Comparison of ENCODE assay signal across 33 cellular contexts in the genomic region with DNA sequence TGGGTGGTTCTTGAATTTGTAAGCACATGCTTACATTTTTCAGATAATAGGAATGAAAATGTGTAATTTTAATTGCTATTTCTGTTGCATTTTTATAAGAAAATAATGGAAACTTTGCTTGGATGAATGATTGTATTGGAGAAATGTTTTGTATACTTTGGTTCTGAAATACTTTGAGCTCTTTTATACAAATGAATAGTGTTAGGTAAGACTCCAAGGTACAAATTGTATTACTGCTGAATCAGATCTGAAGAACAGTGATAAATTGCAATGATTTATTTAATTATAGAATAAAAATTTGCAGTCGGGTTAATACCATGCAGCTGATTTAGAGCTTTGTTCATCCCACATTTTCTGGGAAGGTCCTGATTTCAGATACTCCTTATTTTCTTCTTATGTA.
"Had no signal": no experiment of that assay in that cellular context is flagged by ENCODE, and none has a peak within 500 bp of the region (broad histone marks: within the 10 kb centered on the region; RNA-seq: fewer than 3 reads in every experiment).

No MANE protein-coding gene starts in this region.

- ATAC-seq: activated CD4-positive, alpha-beta T cell treated with anti-CD3 and anti-CD28 coated beads for 36 hours; activated CD4-positive, CD25-positive, alpha-beta regulatory T cell treated with anti-CD3 and anti-CD28 coated beads, Interleukin-2, amount 50 U/mL, for 24 hours; activated CD8-positive, alpha-beta memory T cell treated with anti-CD3 and anti-CD28 coated beads, Interleukin-2, amount 10 ng/mL, durations not matched to agents 7 days and 5 days; activated CD8-positive, alpha-beta T cell treated with anti-CD3 and anti-CD28 coated beads, Interleukin-2, amount 10 ng/mL, durations not matched to agents 7 days and 5 days; activated naive CD8-positive, alpha-beta T cell treated with anti-CD3 and anti-CD28 coated beads, Interleukin-2, amount 50 U/mL, for 24 hours; WTC11 had no signal

- FAIRE-seq: bronchial epithelial cell, TTC549 had no signal

- H3K36me3 ChIP-seq: ascending aorta, cardiac muscle cell, WERI-Rb-1 had no signal

- H3K27me3 ChIP-seq: ascending aorta, cardiac muscle cell had no signal

- H3K4me3 ChIP-seq: ascending aorta, cardiac muscle cell had no signal

- H3K9me3 ChIP-seq: ascending aorta had no signal

- DNase-seq: activated CD4-positive, alpha-beta memory T cell treated with anti-CD3 and anti-CD28 coated beads, Interleukin-2, amount 10 ng/mL, durations not matched to agents 7 days and 5 days; activated CD4-positive, alpha-beta T cell treated with anti-CD3 and anti-CD28 coated beads for 1 hour; activated CD4-positive, alpha-beta T cell treated with anti-CD3 and anti-CD28 coated beads for 36 hours; activated CD4-positive, alpha-beta T cell treated with anti-CD3 and anti-CD28 coated beads for 48 hours; activated CD4-positive, alpha-beta T cell treated with anti-CD3 and anti-CD28 coated beads, Interleukin-2, amount 10 ng/mL, durations not matched to agents 7 days and 5 days; activated CD4-positive, alpha-beta T cell treated with anti-CD3 and anti-CD28 coated beads, Interleukin-2, amount 50 U/mL, for 48 hours; activated CD4-positive, CD25-positive, alpha-beta regulatory T cell; activated CD8-positive, alpha-beta memory T cell treated with anti-CD3 and anti-CD28 coated beads for 24 hours; activated CD8-positive, alpha-beta memory T cell treated with anti-CD3 and anti-CD28 coated beads, Interleukin-2, amount 10 ng/mL, durations not matched to agents 7 days and 5 days; activated CD8-positive, alpha-beta memory T cell treated with anti-CD3 and anti-CD28 coated beads, Interleukin-2, amount 50 U/mL, for 48 hours; activated CD8-positive, alpha-beta T cell treated with anti-CD3 and anti-CD28 coated beads, Interleukin-2, amount 10 ng/mL, durations not matched to agents 7 days and 5 days; activated effector memory CD4-positive, alpha-beta T cell treated with Interleukin-2 at 50 U/mL for 16 hours; activated gamma-delta T cell; activated naive CD4-positive, alpha-beta T cell treated with anti-CD3 and anti-CD28 coated beads, Interleukin-2, amount 10 ng/mL, durations not matched to agents 7 days and 5 days; activated naive CD4-positive, alpha-beta T cell treated with Interleukin-2 at 50 U/mL for 16 hours; activated naive CD8-positive, alpha-beta T cell treated with anti-CD3 and anti-CD28 coated beads, Interleukin-2, amount 10 ng/mL, durations not matched to agents 7 days and 5 days; activated naive CD8-positive, alpha-beta T cell treated with anti-CD3 and anti-CD28 coated beads, Interleukin-2, amount 50 U/mL, for 24 hours; activated T-cell treated with anti-CD3 and anti-CD28 coated beads, Interleukin-2, amount 50 U/mL, for 24 hours; activated T-cell treated with anti-CD3 and anti-CD28 coated beads, Interleukin-2, amount 50 U/mL, for 48 hours; amygdala; anterior cingulate cortex; caudate nucleus; cerebellar nuclear complex; T-helper 1 cell; T-helper 2 cell; T-helper 9 cell; WERI-Rb-1 had no signal

- H3K27ac ChIP-seq: ascending aorta, cardiac muscle cell, WERI-Rb-1 had no signal
